Comparison of ENCODE assay signal across 8 cellular contexts in the genomic region with DNA sequence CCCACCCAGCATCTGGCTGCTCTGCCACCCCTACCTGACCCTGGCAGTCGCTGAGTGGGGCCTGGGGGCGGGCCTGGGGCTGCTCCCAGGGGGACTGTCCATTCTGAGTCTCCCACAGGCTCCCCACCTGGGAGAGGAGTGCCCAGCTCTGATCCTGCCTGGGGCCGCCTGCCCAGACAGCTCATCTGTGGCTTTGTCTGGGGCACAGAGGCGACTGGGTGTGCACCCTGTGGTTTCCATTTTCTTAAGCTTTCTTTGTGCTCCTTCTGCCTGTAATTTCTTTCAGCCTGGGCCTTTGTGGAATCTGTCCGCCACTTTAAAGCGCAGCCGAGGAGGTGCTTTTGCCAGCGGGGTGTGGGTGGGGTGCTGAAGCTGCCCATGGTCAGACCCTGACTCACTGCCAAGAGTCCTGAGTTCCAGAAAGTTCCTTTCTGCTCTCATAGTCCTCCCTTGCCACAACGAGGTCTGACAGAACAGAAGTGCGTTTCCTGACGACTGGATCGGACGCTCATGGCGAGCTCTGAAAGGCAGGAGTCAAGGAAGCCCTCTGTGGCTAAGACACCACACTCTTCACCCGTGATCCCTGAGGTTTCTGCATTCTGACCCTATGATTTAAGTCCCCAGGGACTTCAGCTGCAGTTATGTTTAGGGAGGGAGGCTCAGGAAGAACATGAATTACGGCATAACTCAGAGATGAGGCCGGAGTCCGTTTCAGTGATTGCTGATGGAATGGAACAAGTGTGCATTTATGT.
A peak's percentile ranks its signal among the peaks of the same experiment; 100 is the strongest.
DNase-seq lines count a peak whose midpoint lies in the region; ATAC-seq and TF ChIP-seq lines count a peak whose summit lies in the region.

No MANE protein-coding gene starts in this region.

- TF ChIP-seq CTCF in fibroblast of pulmonary artery (IDR thresholded peaks at IDR 0.05; ENCODE audit: low read length, missing control alignments) = no peak

- no peak overlapping the region for H3K4me3 ChIP-seq in fibroblast of pulmonary artery (replicated peaks; ENCODE audit: low read depth, low read length)

- ATAC-seq in HG03469 (IDR thresholded peaks at IDR 0.05; ENCODE audit: unreplicated experiment) (no peak), GM18517 (IDR thresholded peaks at IDR 0.05; ENCODE audit: unreplicated experiment) (no peak)

- DNase-seq in ELF-1 (ENCODE audit: low read depth, low spot score) = peak; percentile 73
- peak; percentile 79 for DNase-seq in SK-MEL-5 (ENCODE audit: low read depth, low spot score)
- peak; percentile 56 for DNase-seq in fibroblast of pulmonary artery (ENCODE audit: low read depth)
- DNase-seq in renal cortical epithelial cell (ENCODE audit: low read depth) = peak; percentile 91
- DNase-seq in KG1 (lab: John Stamatoyannopoulos, UW) = no peak
- DNase-seq in NCI-H510A treated with DMSO at 0.1 percent for 48 hours (lab: John Stamatoyannopoulos, UW) = no peak

- in situ Hi-C loops in SK-MEL-5 (cut with HindIII; ENCODE audit: low pct_unique_long_range_greater_than_20kb, low sequenced_read_pairs) = no loop called here

Comparison
In these comparisons a context has a peak if more than half of its experiments do, and no peak if none do; other contexts are left out.
1. DNase-seq: peak in ELF-1 (single experiment), SK-MEL-5 (single experiment), fibroblast of pulmonary artery (single experiment) and renal cortical epithelial cell (single experiment); none in KG1 (single experiment) and NCI-H510A treated with DMSO at 0.1 percent for 48 hours (single experiment).